1 cellular context compared by ENCODE assay signal in genomic region chr19:1247747-1248453, GRCh38.
TF ChIP-seq lines count a peak whose summit lies in the region.

No MANE protein-coding gene starts in this region.

TF ChIP-seq in HepG2, 621 proteins besides CTCF, POLR2A, EP300 and RAD21 (continued from another document and continues in another):
- TF ChIP-seq ZNF574 (CRISPR knock-in tag; IDR thresholded peaks at IDR 0.05) (peak; percentile 59), ZNF850 (CRISPR knock-in tag; conservative IDR thresholded peaks at IDR 0.05) (peak; percentile 86; the same call in 1 of the 2 replicates), AGO1 (IDR thresholded peaks at IDR 0.05; ENCODE audit: low read depth, low read length, poor library complexity, severe bottlenecking) (no peak), KLF13 (CRISPR knock-in tag; IDR thresholded peaks at IDR 0.05) (no peak), DBP (CRISPR knock-in tag; IDR thresholded peaks at IDR 0.05; ENCODE audit: not compliant biosample characterization) (no peak), HDAC1 (CRISPR knock-in tag; IDR thresholded peaks at IDR 0.05) (peak; percentile 83), TRIM22 (IDR thresholded peaks at IDR 0.05) (no peak), JDP2 (CRISPR knock-in tag; IDR thresholded peaks at IDR 0.05; ENCODE audit: borderline replicate concordance) (no peak), ZNF34 (CRISPR knock-in tag; IDR thresholded peaks at IDR 0.05; ENCODE audit: borderline replicate concordance) (no peak), ZNF510 (CRISPR knock-in tag; IDR thresholded peaks at IDR 0.05; ENCODE audit: low read depth) (no peak), ZNF839 (CRISPR knock-in tag; IDR thresholded peaks at IDR 0.05; ENCODE audit: borderline replicate concordance) (no peak), TRAFD1 (CRISPR knock-in tag; IDR thresholded peaks at IDR 0.05; ENCODE audit: borderline replicate concordance) (no peak), BORCS8-MEF2B (CRISPR knock-in tag; IDR thresholded peaks at IDR 0.05) (peak; percentile 51; the same call in 1 of the 2 replicates), RXRB (CRISPR knock-in tag; IDR thresholded peaks at IDR 0.05; ENCODE audit: borderline replicate concordance) (0 out of 2 replicates have a peak, but pooled peaks have one; percentile 6), ZNF253 (CRISPR knock-in tag; IDR thresholded peaks at IDR 0.05; ENCODE audit: borderline replicate concordance) (no peak), ZNF660 (CRISPR knock-in tag; IDR thresholded peaks at IDR 0.05; ENCODE audit: borderline replicate concordance, low read depth) (no peak), DR1 (CRISPR knock-in tag; IDR thresholded peaks at IDR 0.05) (no peak), ZSCAN25 (CRISPR knock-in tag; IDR thresholded peaks at IDR 0.05) (no peak; the same call in 1 of the 2 replicates), FOXP1 (IDR thresholded peaks at IDR 0.05) (no peak), FOXP1 (CRISPR knock-in tag; IDR thresholded peaks at IDR 0.05) (no peak), TBL1XR1 (IDR thresholded peaks at IDR 0.05; ENCODE audit: borderline replicate concordance, low read length, partially characterized antibody) (no peak), SATB2 (CRISPR knock-in tag; IDR thresholded peaks at IDR 0.05) (no peak), SRSF1 (optimal IDR thresholded peaks at IDR 0.05; ENCODE audit: low read depth, low read length) (no peak), HOXA3 (CRISPR knock-in tag; IDR thresholded peaks at IDR 0.05) (peak; percentile 8; the same call in 1 of the 2 replicates), ZNF580 (CRISPR knock-in tag; IDR thresholded peaks at IDR 0.05; ENCODE audit: borderline replicate concordance, low read depth) (peak; percentile 15; the same call in 1 of the 2 replicates), ZNF678 (CRISPR knock-in tag; IDR thresholded peaks at IDR 0.05) (no peak), ZNF207 (IDR thresholded peaks at IDR 0.05; ENCODE audit: borderline replicate concordance) (no peak), TRIM24 (CRISPR knock-in tag; IDR thresholded peaks at IDR 0.05) (no peak), ZBTB7B (CRISPR knock-in tag; IDR thresholded peaks at IDR 0.05) (no peak; the same call in 1 of the 2 replicates), ZNF687 (CRISPR knock-in tag; IDR thresholded peaks at IDR 0.05) (peak; percentile 81), CENPX (CRISPR knock-in tag; IDR thresholded peaks at IDR 0.05) (no peak), MYPOP (CRISPR knock-in tag; IDR thresholded peaks at IDR 0.05) (peak; percentile 68; the same call in 1 of the 2 replicates), ZNF501 (CRISPR knock-in tag; IDR thresholded peaks at IDR 0.05) (no peak), TCF7L2 (IDR thresholded peaks at IDR 0.05; ENCODE audit: low read depth, low read length) (no peak), SALL1 (CRISPR knock-in tag; IDR thresholded peaks at IDR 0.05) (peak; percentile 58; the same call in 1 of the 2 replicates), CHD2 (IDR thresholded peaks at IDR 0.05; ENCODE audit: low read depth, low read length) (peak; percentile 9; the same call in 1 of the 2 replicates), ZNF597 (CRISPR knock-in tag; IDR thresholded peaks at IDR 0.05) (no peak), RFXANK (CRISPR knock-in tag; IDR thresholded peaks at IDR 0.05) (no peak), U2AF2 (IDR thresholded peaks at IDR 0.05; ENCODE audit: low read depth, low read length) (no peak), ELF3 (CRISPR knock-in tag; IDR thresholded peaks at IDR 0.05) (peak; percentile 58), ZHX1 (CRISPR knock-in tag; IDR thresholded peaks at IDR 0.05; ENCODE audit: low read depth) (no peak), RNF219 (CRISPR knock-in tag; IDR thresholded peaks at IDR 0.05) (no peak), POLR2AphosphoS5 (IDR thresholded peaks at IDR 0.05; ENCODE audit: low read depth, low read length) (no peak), POLR2AphosphoS2 (IDR thresholded peaks at IDR 0.05; ENCODE audit: low read depth, low read length) (no peak), SIN3B (IDR thresholded peaks at IDR 0.05; ENCODE audit: low read length) (no peak)
